24 cellular contexts compared by ENCODE assay signal in genomic region chr15:76953913-76954312, GRCh38.
"Had no signal": no experiment of that assay in that cellular context is flagged by ENCODE, and none has a peak within 500 bp of the region (broad histone marks: within the 10 kb centered on the region; RNA-seq: fewer than 3 reads in every experiment).

No MANE protein-coding gene starts in this region.

- H3K4me3 ChIP-seq: adrenal gland, breast epithelium, Peyer's patch had no signal

- H3K9ac ChIP-seq: KMS-11 had no signal

- H3K4me2 ChIP-seq: KMS-11 had no signal

- H3K27me3 ChIP-seq: adrenal gland, breast epithelium, Peyer's patch had no signal

- DNase-seq: activated CD4-positive, alpha-beta T cell treated with anti-CD3 and anti-CD28 coated beads for 48 hours; activated CD4-positive, alpha-beta T cell treated with anti-CD3 and anti-CD28 coated beads, Interleukin-2, amount 50 U/mL, for 4 hours; activated CD4-positive, CD25-positive, alpha-beta regulatory T cell treated with anti-CD3 and anti-CD28 coated beads, Interleukin-2, amount 50 U/mL, for 72 hours; activated CD8-positive, alpha-beta memory T cell treated with anti-CD3 and anti-CD28 coated beads, Interleukin-2, amount 50 U/mL, for 48 hours; activated CD8-positive, alpha-beta T cell treated with anti-CD3 and anti-CD28 coated beads, Interleukin-2, amount 10 ng/mL, durations not matched to agents 7 days and 5 days; activated naive CD4-positive, alpha-beta T cell treated with anti-CD3 and anti-CD28 coated beads, Interleukin-2, amount 50 U/mL, for 16 hours; activated naive CD8-positive, alpha-beta T cell treated with anti-CD3 and anti-CD28 coated beads, Interleukin-2, amount 10 ng/mL, durations not matched to agents 7 days and 5 days; activated T-cell treated with anti-CD3 and anti-CD28 coated beads, Interleukin-2, amount 50 U/mL, for 1 hour; adrenal gland; aorta; central memory CD4-positive, alpha-beta T cell; NCI-H1092; NCI-H1930; NCI-H2171; NCI-H2227 treated with DMSO at 0.1 percent for 48 hours; NCI-H446 treated with DMSO at 0.1 percent for 48 hours; NCI-H524 treated with DMSO at 0.1 percent for 48 hours; NCI-H82; Peyer's patch; SHP77; T-helper 1 cell had no signal

- H3K4me1 ChIP-seq: breast epithelium, Peyer's patch had no signal

- H3K9me3 ChIP-seq: adrenal gland, breast epithelium, Peyer's patch had no signal

- H3K36me3 ChIP-seq: breast epithelium had no signal

- ATAC-seq: activated CD8-positive, alpha-beta T cell treated with anti-CD3 and anti-CD28 coated beads, Interleukin-2, amount 10 ng/mL, durations not matched to agents 7 days and 5 days; WTC11 had no signal

- H3K27ac ChIP-seq: adrenal gland, breast epithelium, KMS-11, Peyer's patch had no signal
